Comparison of ENCODE assay signal across 13 cellular contexts in the genomic region with DNA sequence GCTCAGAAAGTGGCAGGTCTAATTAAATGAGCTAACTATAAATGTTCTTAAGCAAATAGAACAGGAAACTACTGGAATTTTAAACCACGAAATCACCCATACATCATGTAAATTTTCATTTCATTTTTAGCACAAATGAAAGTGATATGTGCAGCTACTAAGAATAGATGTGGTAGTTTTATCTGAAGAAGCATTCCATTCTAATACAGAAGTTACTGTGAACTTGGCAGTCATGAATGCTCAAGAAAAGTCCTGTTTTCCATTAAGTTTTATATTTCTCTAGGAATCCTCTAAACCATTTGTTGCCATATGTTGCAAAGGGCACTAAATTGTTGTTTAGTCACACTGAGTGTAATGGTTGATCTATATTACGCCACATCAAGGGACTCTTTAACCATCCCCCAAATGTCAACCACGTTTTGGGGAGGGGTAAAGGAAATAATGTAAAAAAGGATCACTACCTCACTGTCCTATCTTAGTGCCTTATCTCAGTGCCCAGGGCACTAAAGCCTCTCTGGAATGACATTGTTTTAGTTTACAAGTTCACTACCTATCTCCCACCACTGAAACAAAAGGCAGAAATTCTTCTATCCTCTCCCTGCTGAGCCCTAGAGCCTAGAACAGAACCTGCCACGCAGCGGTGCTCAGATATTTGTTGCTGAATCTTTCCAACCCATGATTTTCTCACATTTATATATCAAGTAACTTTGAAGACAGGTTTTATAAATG.
DNase-seq lines count a peak whose midpoint lies in the region; ATAC-seq and TF ChIP-seq lines count a peak whose summit lies in the region.
"Had no signal": no experiment of that assay in that cellular context is flagged by ENCODE, and none has a peak within 500 bp of the region (broad histone marks: within the 10 kb centered on the region; RNA-seq: fewer than 3 reads in every experiment).

No MANE protein-coding gene starts in this region.

- no peak overlapping the region for H3K18ac ChIP-seq in mesendoderm (ENCODE audit: low read length)

- no peak overlapping the region for H3K27ac ChIP-seq in mesendoderm (ENCODE audit: low read depth, low read length)
- H3K27ac ChIP-seq in testis = no peak overlapping the region
- H3K27ac ChIP-seq in spleen = no peak overlapping the region
- H3K27ac ChIP-seq: suprapubic skin had no signal

- H3K79me2 ChIP-seq in mesendoderm (ENCODE audit: control insufficient read depth, insufficient read depth, low read length) = no peaks in the 10 kb centered on the region

- H3K79me1 ChIP-seq in mesendoderm (ENCODE audit: low read length) = no peaks in the 10 kb centered on the region

- in situ Hi-C loops in GM13976 (cut with MboI; ENCODE audit: low sequenced_read_pairs, unreplicated experiment) = loop anchor here (5.0 to 25.0 kb wide), 2 partner anchors 228 to 528 kb away; partner anchors contain the start of genes DCAF4L1 and SLC30A9
- in situ Hi-C loops in astrocyte of the cerebellum (cut with HindIII; ENCODE audit: low sequenced_read_pairs) = no loop called here

- H2AK5ac ChIP-seq in mesendoderm (ENCODE audit: low read length) = no peak overlapping the region

- H2BK15ac ChIP-seq in mesendoderm (replicated peaks; ENCODE audit: low read depth) = no peak overlapping the region

- H3K9me3 ChIP-seq in testis = no peaks in the 10 kb centered on the region
- H3K9me3 ChIP-seq in spleen = no peaks in the 10 kb centered on the region
- H3K9me3 ChIP-seq: suprapubic skin had no signal

- no peaks in the 10 kb centered on the region for H3K27me3 ChIP-seq in mesendoderm (ENCODE audit: insufficient read depth, low read length, poor library complexity)
- no peaks in the 10 kb centered on the region for H3K27me3 ChIP-seq in testis
- H3K27me3 ChIP-seq in spleen (replicated peaks in 1 of 7) = no peaks in the 10 kb centered on the region
- H3K27me3 ChIP-seq: suprapubic skin had no signal

- H3K56ac ChIP-seq in mesendoderm (ENCODE audit: low read length) = no peak overlapping the region

- no peak overlapping the region for H2BK5ac ChIP-seq in mesendoderm (ENCODE audit: low read length)

- H3K4me1 ChIP-seq in mesendoderm (ENCODE audit: control insufficient read depth, low read depth, low read length) = peaks cover 9% of the 10 kb centered on the region
- H3K4me1 ChIP-seq in testis = no peaks in the 10 kb centered on the region
- no peaks in the 10 kb centered on the region for H3K4me1 ChIP-seq in spleen
- H3K4me1 ChIP-seq: suprapubic skin had no signal

- H3K23ac ChIP-seq in mesendoderm (ENCODE audit: low read length) = no peak overlapping the region

- H3K9ac ChIP-seq in mesendoderm (ENCODE audit: low read length) = no peak overlapping the region

- intact Hi-C loops in testis (cut with DNase I; ENCODE audit: low total_unique reads) = loop anchor here (5.0 kb wide), 1 partner anchor 233 kb away; no protein-coding TSS in a partner anchor
- intact Hi-C loops in spleen (cut with DNase I; ENCODE audit: low total_unique reads) = loop anchor here (5.0 to 10.0 kb wide), 2 partner anchors 141 to 233 kb away; no protein-coding TSS in a partner anchor

- H3K4me3 ChIP-seq in astrocyte of the cerebellum (ENCODE audit: low read depth, low read length) (no peak overlapping the region), mesendoderm (ENCODE audit: low read length) (no peak overlapping the region), testis (no peak overlapping the region), spleen (no peak overlapping the region)
- H3K4me3 ChIP-seq: suprapubic skin had no signal

- ATAC-seq in HG03103 (IDR thresholded peaks at IDR 0.05; ENCODE audit: low read depth, unreplicated experiment) (peak; percentile 46), GM21515 (IDR thresholded peaks at IDR 0.05; ENCODE audit: unreplicated experiment) (no peak)

- no peak overlapping the region for H4K5ac ChIP-seq in mesendoderm (ENCODE audit: low read length)

- no peak overlapping the region for H2BK120ac ChIP-seq in mesendoderm (ENCODE audit: low read depth, low read length)

- TF ChIP-seq CTCF in GM13976 (IDR thresholded peaks at IDR 0.05; ENCODE audit: borderline replicate concordance, control extremely low read depth, extremely low read depth, insufficient read depth, missing control alignments) (no peak), astrocyte of the cerebellum (IDR thresholded peaks at IDR 0.05; ENCODE audit: low read depth, low read length, missing control alignments) (no peak), testis (IDR thresholded peaks at IDR 0.05) (no peak), spleen (IDR thresholded peaks at IDR 0.05 in 8 of 11, conservative IDR thresholded peaks at IDR 0.05 in 3 of 11) (no peak)

- H3K4ac ChIP-seq in mesendoderm (ENCODE audit: low read depth, low read length) = no peak overlapping the region

- no peak for TF ChIP-seq POLR2A in testis (IDR thresholded peaks at IDR 0.05)
- no peak for TF ChIP-seq POLR2A in spleen (IDR thresholded peaks at IDR 0.05)

- DNase-seq in GM13976 (ENCODE audit: low spot score) = peak; percentile 5
- DNase-seq in astrocyte of the cerebellum (ENCODE audit: low read depth) = peak; percentile 31
- DNase-seq in mesendoderm = peak; percentile 96
- no peak for DNase-seq in testis
- no peak for DNase-seq in NOMO-1 treated with DMSO at 0.1 percent for 48 hours (lab: John Stamatoyannopoulos, UW; ENCODE audit: unreplicated experiment)
- DNase-seq in spleen = no peak
- DNase-seq: activated CD8-positive, alpha-beta memory T cell treated with anti-CD3 and anti-CD28 coated beads for 24 hours; activated effector memory CD4-positive, alpha-beta T cell treated with anti-CD3 and anti-CD28 coated beads, Interleukin-2, amount 50 U/mL, for 16 hours; CD4-positive, alpha-beta T cell; H9 had no signal

- H4K8ac ChIP-seq in mesendoderm (ENCODE audit: low read depth, low read length) = no peak overlapping the region

- no peak overlapping the region for H3K4me2 ChIP-seq in mesendoderm (ENCODE audit: low read length)

- WGBS in mesendoderm (ENCODE audit: extremely low coverage, insufficient coverage, low lambda C conversion rate) = no CpG with 5 or more reads among the region's 5 CpGs
- WGBS in testis, 2 donors = 64 to 69% methylated on average over 5 of the region's 5 CpGs
- 72 to 74% (median 73%) methylated on average over 5 of the region's 5 CpGs for WGBS in spleen, 5 donors

- H3K36me3 ChIP-seq in mesendoderm (ENCODE audit: control insufficient read depth, insufficient read depth, low read length) = no peaks in the 10 kb centered on the region
- no peaks in the 10 kb centered on the region for H3K36me3 ChIP-seq in testis (ENCODE audit: low read depth, missing control alignments)
- H3K36me3 ChIP-seq in spleen = peaks cover 0 to 54% (median 0%) of the 10 kb centered on the region in 6 donors
- H3K36me3 ChIP-seq: suprapubic skin had no signal

Comparison
In these comparisons a context has a peak if more than half of its experiments do, and no peak if none do; other contexts are left out.
1. DNase-seq: peak in GM13976 (single experiment), astrocyte of the cerebellum (single experiment) and mesendoderm (single experiment); none in testis (single experiment), NOMO-1 treated with DMSO at 0.1 percent for 48 hours (single experiment) and spleen (single experiment).